ENCODE assay signal across 1 cellular context in genomic region chr14:39988939-39989338, GRCh38.
TF ChIP-seq lines count a peak whose summit lies in the region.

No MANE protein-coding gene starts in this region.

TF ChIP-seq in HepG2, 621 proteins besides CTCF, POLR2A, EP300 and RAD21 (continued from another document):
- TF ChIP-seq ZNF510 (CRISPR knock-in tag; IDR thresholded peaks at IDR 0.05; ENCODE audit: low read depth) (no peak), IRF9 (CRISPR knock-in tag; IDR thresholded peaks at IDR 0.05; ENCODE audit: borderline replicate concordance) (no peak)
TF ChIP-seq in HepG2: peak in this region for 3.
